In the genomic region with DNA sequence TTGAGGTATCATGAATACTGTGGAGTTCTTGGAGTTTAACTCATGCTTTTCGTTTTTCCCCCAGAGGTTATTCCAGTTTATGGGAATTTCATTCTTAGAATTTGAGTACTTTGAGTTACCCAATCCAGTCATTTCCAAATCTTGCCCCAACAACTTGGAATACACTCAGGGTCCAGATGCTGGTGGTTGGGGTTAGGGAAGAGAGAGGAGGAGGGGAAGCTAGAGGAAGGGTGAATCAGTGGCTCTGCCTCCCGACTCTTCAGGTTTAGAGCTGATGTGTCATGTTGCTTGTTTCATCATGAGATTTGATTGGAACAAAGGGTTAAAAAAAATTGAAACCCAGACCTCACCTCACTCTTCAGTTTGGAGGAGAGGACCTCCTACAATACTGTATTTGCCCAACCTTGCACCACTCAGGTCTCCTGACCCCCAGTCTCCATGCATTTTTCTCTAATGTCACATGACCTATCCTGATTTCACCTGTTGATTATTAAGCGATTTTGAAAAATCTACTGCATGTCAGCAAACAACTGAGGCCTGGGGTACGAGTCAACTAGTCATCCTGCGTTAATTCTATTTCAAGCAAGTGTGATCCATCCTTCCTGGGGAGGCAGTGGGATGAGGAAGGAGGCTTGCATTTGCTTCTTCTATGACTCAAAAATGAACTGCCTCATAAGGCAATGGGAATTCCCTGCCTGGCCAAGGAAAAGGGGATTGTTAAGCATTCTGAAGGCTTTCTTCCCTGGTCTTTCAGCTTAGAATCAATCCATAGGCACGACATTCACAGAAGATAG, we compare ENCODE assay signal across 19 cellular contexts. TPM values are rescaled to one million over a fixed set of nuclear protein-coding genes. Genes with fewer than 3 reads are reported as not detected.
DNase-seq lines count a peak whose midpoint lies in the region; ATAC-seq and TF ChIP-seq lines count a peak whose summit lies in the region.
"Had no signal": no experiment of that assay in that cellular context is flagged by ENCODE, and none has a peak within 500 bp of the region (broad histone marks: within the 10 kb centered on the region; RNA-seq: fewer than 3 reads in every experiment).

No MANE protein-coding gene starts in this region.

- H2BK5ac ChIP-seq in mesenchymal stem cell (ENCODE audit: low read depth, low read length, poor library complexity, severe bottlenecking): no peak overlapping the region

- H3K27me3 ChIP-seq in mesenchymal stem cell (ENCODE audit: control insufficient read depth in 1 of 2, insufficient read depth in 1 of 2, low read length in 2 of 2): no peaks in the 10 kb centered on the region
- H3K27me3 ChIP-seq: SJCRH30 had no signal

- no peak overlapping the region for H3K4me3 Mint-ChIP-seq in activated T-helper 17 cell treated with anti-CD3 and anti-CD28 coated beads, Interleukin-2, amount 50 U/mL, for 72 hours
- H3K4me3 Mint-ChIP-seq: memory B cell; natural killer cell treated with Interleukin-12 subunit alpha and Interleukin-12 subunit beta and Interleukin-15 and Interleukin-18, amount 100 ng/mL, for 72 hours had no signal

- H2AK5ac ChIP-seq in mesenchymal stem cell (ENCODE audit: low read length, severe bottlenecking): no peak overlapping the region

- no peaks in the 10 kb centered on the region for H3K9me3 ChIP-seq in mesenchymal stem cell (ENCODE audit: control insufficient read depth, low read length)
- H3K9me3 ChIP-seq: prostate gland, SJCRH30, spleen had no signal

- no peak for ATAC-seq in GM18519 (IDR thresholded peaks at IDR 0.05; ENCODE audit: low FRiP score, unreplicated experiment)
- ATAC-seq in activated T-helper 17 cell treated with anti-CD3 and anti-CD28 coated beads, Interleukin-2, amount 50 U/mL, for 72 hours (replicated peaks): no peak
- ATAC-seq: natural killer cell treated with Interleukin-12 subunit alpha and Interleukin-12 subunit beta and Interleukin-15 and Interleukin-18, amount 100 ng/mL, for 72 hours had no signal

- H3K79me1 ChIP-seq in mesenchymal stem cell (replicated peaks; ENCODE audit: low read length, poor library complexity, severe bottlenecking): no peaks in the 10 kb centered on the region

- H3K23ac ChIP-seq in mesenchymal stem cell (ENCODE audit: low read length in 2 of 2): no peak overlapping the region

- H4K8ac ChIP-seq in mesenchymal stem cell (ENCODE audit: low read length): no peak overlapping the region

- H3K27ac ChIP-seq in cingulate gyrus (ENCODE audit: low read depth, low read length): peak overlapping the region; percentile 98
- H3K27ac ChIP-seq in mesenchymal stem cell (ENCODE audit: low read length, poor library complexity, severe bottlenecking): no peak overlapping the region
- H3K27ac ChIP-seq: prostate gland, SJCRH30, spleen had no signal

- no peak overlapping the region for H3K27ac Mint-ChIP-seq in activated T-helper 17 cell treated with anti-CD3 and anti-CD28 coated beads, Interleukin-2, amount 50 U/mL, for 72 hours
- H3K27ac Mint-ChIP-seq: memory B cell; natural killer cell treated with Interleukin-12 subunit alpha and Interleukin-12 subunit beta and Interleukin-15 and Interleukin-18, amount 100 ng/mL, for 72 hours had no signal

- no peak overlapping the region for H2AFZ ChIP-seq in mesenchymal stem cell (ENCODE audit: low read depth, low read length)

- peaks cover 22% of the 10 kb centered on the region for H3K27me3 Mint-ChIP-seq in activated T-helper 17 cell treated with anti-CD3 and anti-CD28 coated beads, Interleukin-2, amount 50 U/mL, for 72 hours

- no peaks in the 10 kb centered on the region for H3K36me3 Mint-ChIP-seq in activated T-helper 17 cell treated with anti-CD3 and anti-CD28 coated beads, Interleukin-2, amount 50 U/mL, for 72 hours (ENCODE audit: low read depth)
- H3K36me3 Mint-ChIP-seq: memory B cell; natural killer cell treated with Interleukin-12 subunit alpha and Interleukin-12 subunit beta and Interleukin-15 and Interleukin-18, amount 100 ng/mL, for 72 hours had no signal

- TF ChIP-seq CTCF in AG09319 (IDR thresholded peaks at IDR 0.05; ENCODE audit: low read depth, low read length) (no peak), GM10248 (IDR thresholded peaks at IDR 0.05; ENCODE audit: control extremely low read depth, extremely low read depth, low read depth, missing control alignments) (no peak)

- H3K4ac ChIP-seq in mesenchymal stem cell (ENCODE audit: low read depth in 1 of 2, low read length in 2 of 2): no peak overlapping the region

- H2BK12ac ChIP-seq in mesenchymal stem cell (ENCODE audit: low read length in 2 of 2): no peak overlapping the region

- POLR2A ChIA-PET in GM10248 (lab: Yijun Ruan, JAX): no interaction called here

- peak overlapping the region; percentile 61 for H3K9ac ChIP-seq in mesenchymal stem cell (ENCODE audit: low read length)

- no peak overlapping the region for H3K4me3 ChIP-seq in mesenchymal stem cell (ENCODE audit: insufficient read depth in 1 of 2, low read depth in 1 of 2, low read length in 2 of 2)
- H3K4me3 ChIP-seq: prostate gland, SJCRH30, spleen had no signal

- DNase-seq in AG09319 (ENCODE audit: extremely low read depth, low read depth): peak; percentile 22
- peak; percentile 35 for DNase-seq in M059J (ENCODE audit: low read depth)
- no peak for DNase-seq in mesenchymal stem cell
- no peak for DNase-seq in HPDE6-E6E7 (ENCODE audit: extremely low spot score)
- no peak for DNase-seq in GM10248 (ENCODE audit: extremely low spot score)
- DNase-seq: activated CD4-positive, alpha-beta T cell treated with anti-CD3 and anti-CD28 coated beads for 1 hour; activated effector memory CD4-positive, alpha-beta T cell treated with Interleukin-2 at 50 U/mL for 16 hours; amniotic stem cell; NCI-H2107; NCI-H526; SJCRH30; spleen had no signal

- H2BK15ac ChIP-seq in mesenchymal stem cell (ENCODE audit: low read depth, poor library complexity, severe bottlenecking): no peak overlapping the region

- no peaks in the 10 kb centered on the region for H3K4me1 ChIP-seq in mesenchymal stem cell (ENCODE audit: control insufficient read depth, insufficient read depth, low read depth, low read length)
- H3K4me1 ChIP-seq: prostate gland, SJCRH30 had no signal

- H3K9me3 Mint-ChIP-seq in activated T-helper 17 cell treated with anti-CD3 and anti-CD28 coated beads, Interleukin-2, amount 50 U/mL, for 72 hours: no peaks in the 10 kb centered on the region
- H3K9me3 Mint-ChIP-seq: memory B cell; natural killer cell treated with Interleukin-12 subunit alpha and Interleukin-12 subunit beta and Interleukin-15 and Interleukin-18, amount 100 ng/mL, for 72 hours had no signal

- H3K4me2 ChIP-seq in mesenchymal stem cell (ENCODE audit: low read length, poor library complexity, severe bottlenecking): no peak overlapping the region

- H3K36me3 ChIP-seq in mesenchymal stem cell (ENCODE audit: control insufficient read depth in 1 of 2, insufficient read depth in 2 of 2, low read depth in 1 of 2, low read length in 2 of 2): no peaks in the 10 kb centered on the region
- H3K36me3 ChIP-seq: prostate gland, SJCRH30, spleen had no signal

- H3K18ac ChIP-seq in mesenchymal stem cell (ENCODE audit: low read depth in 1 of 2, low read length in 2 of 2): no peak overlapping the region

- CTCF ChIA-PET in GM10248 (lab: Yijun Ruan, JAX): interaction anchor here (0.8 kb wide), 1 partner anchor 25 kb away, joined by 3 read pairs; no protein-coding TSS in a partner anchor

- H3K14ac ChIP-seq in mesenchymal stem cell (ENCODE audit: low read length in 2 of 2): no peak overlapping the region

- no peaks in the 10 kb centered on the region for H3K4me1 Mint-ChIP-seq in activated T-helper 17 cell treated with anti-CD3 and anti-CD28 coated beads, Interleukin-2, amount 50 U/mL, for 72 hours
- H3K4me1 Mint-ChIP-seq: memory B cell had no signal

- H4K91ac ChIP-seq in mesenchymal stem cell (ENCODE audit: low read length): no peak overlapping the region

- no peak overlapping the region for H2BK120ac ChIP-seq in mesenchymal stem cell (ENCODE audit: low read depth, low read length)

- WGBS in mesenchymal stem cell: 84% methylated on average over 4 of the region's 6 CpGs

RNA-seq across cellular contexts. Expression of a gene that starts 6.2 kb away (rescaled TPM):
- total RNA-seq in M059J (2014; rRNA removed; shearing (Covaris generic)): 17.0 and 27.2 TPM in 2 replicates
- polyA plus RNA-seq in mesenchymal stem cell (2013, experiment 1 of 2): not detected
- polyA plus RNA-seq in mesenchymal stem cell (2013, experiment 2 of 2): 0.04 TPM
- total RNA-seq in activated T-helper 17 cell treated with anti-CD3 and anti-CD28 coated beads, Interleukin-2, amount 50 U/mL, for 72 hours: under 1 TPM in 1 of 2 donors, not detected in 1; 0.26 TPM
- total RNA-seq: endothelial cell of umbilical vein had no signal

Comparison
In these comparisons a context has a peak if more than half of its experiments do, and no peak if none do; other contexts are left out.
1. DNase-seq: peak in AG09319 (single experiment) and M059J (single experiment); none in mesenchymal stem cell (single experiment), HPDE6-E6E7 (single experiment) and GM10248 (single experiment).
2. RNA of a gene that starts 6.2 kb away (total RNA-seq): 17.0 to 27.2 TPM in M059J; 0.26 TPM in activated T-helper 17 cell treated with anti-CD3 and anti-CD28 coated beads, Interleukin-2, amount 50 U/mL, for 72 hours; every median in the first group is over 10 times any median in the second.